23 cellular contexts compared by ENCODE assay signal in genomic region chr14:100785338-100785615, GRCh38. TPM values are rescaled to one million over a fixed set of nuclear protein-coding genes. Genes with fewer than 3 reads are reported as not detected.
"Had no signal": no experiment of that assay in that cellular context is flagged by ENCODE, and none has a peak within 500 bp of the region (broad histone marks: within the 10 kb centered on the region; RNA-seq: fewer than 3 reads in every experiment).

No MANE protein-coding gene starts in this region.

- H3K27ac ChIP-seq: Peyer's patch, RWPE1 had no signal

- H3K9me3 ChIP-seq: Peyer's patch had no signal

- H3K4me3 ChIP-seq: K562, Peyer's patch had no signal

- H3K9me3 Mint-ChIP-seq: activated B cell treated with CpG ODN at 0.5 μM for 24 hours; activated CD4-positive, alpha-beta T cell treated with anti-CD3 and anti-CD28 coated beads, Interleukin-2, amount 10 ng/mL, durations not matched to agents 24 days and 14 days; activated naive CD4-positive, alpha-beta T cell treated with anti-CD3 and anti-CD28 coated beads for 36 hours; activated T-helper 17 cell treated with anti-CD3 and anti-CD28 coated beads, Interleukin-2, amount 50 U/mL, for 72 hours had no signal

- H3K27ac Mint-ChIP-seq: activated B cell treated with CpG ODN at 0.5 μM for 24 hours; activated CD4-positive, alpha-beta T cell treated with anti-CD3 and anti-CD28 coated beads, Interleukin-2, amount 10 ng/mL, durations not matched to agents 24 days and 14 days; activated naive CD4-positive, alpha-beta T cell treated with anti-CD3 and anti-CD28 coated beads for 36 hours; activated naive CD8-positive, alpha-beta T cell; activated T-helper 17 cell treated with anti-CD3 and anti-CD28 coated beads, Interleukin-2, amount 50 U/mL, for 72 hours; T-helper 17 cell had no signal

- H3K4me3 Mint-ChIP-seq: activated B cell treated with CpG ODN at 0.5 μM for 24 hours; activated CD4-positive, alpha-beta T cell treated with anti-CD3 and anti-CD28 coated beads, Interleukin-2, amount 10 ng/mL, durations not matched to agents 24 days and 14 days; activated naive CD4-positive, alpha-beta T cell treated with anti-CD3 and anti-CD28 coated beads for 36 hours; activated naive CD8-positive, alpha-beta T cell; activated T-helper 17 cell treated with anti-CD3 and anti-CD28 coated beads, Interleukin-2, amount 50 U/mL, for 72 hours; T-helper 17 cell had no signal

- H3K36me3 ChIP-seq: Peyer's patch had no signal

- DNase-seq: activated B cell treated with CpG ODN at 0.5 μM for 24 hours; activated CD4-positive, alpha-beta T cell treated with anti-CD3 and anti-CD28 coated beads for 1 hour; activated CD4-positive, alpha-beta T cell treated with anti-CD3 and anti-CD28 coated beads, Interleukin-2, amount 10 ng/mL, durations not matched to agents 24 days and 14 days; activated CD4-positive, alpha-beta T cell treated with anti-CD3 and anti-CD28 coated beads, Interleukin-2, amount 50 U/mL, for 48 hours; activated gamma-delta T cell; activated naive CD4-positive, alpha-beta T cell treated with anti-CD3 and anti-CD28 coated beads for 36 hours; activated T-cell treated with anti-CD3 and anti-CD28 coated beads for 4 hours; activated T-cell treated with anti-CD3 and anti-CD28 coated beads, Interleukin-2, amount 50 U/mL, for 48 hours; Karpas-422; MM.1S; NCI-H1105 treated with DMSO at 0.1 percent for 48 hours; NCI-H1436 treated with DMSO at 0.1 percent for 48 hours; NCI-H2081; NCI-H446; T-helper 17 cell; T-helper 9 cell had no signal

- H3K4me1 Mint-ChIP-seq: activated B cell treated with CpG ODN at 0.5 μM for 24 hours; activated CD4-positive, alpha-beta T cell treated with anti-CD3 and anti-CD28 coated beads, Interleukin-2, amount 10 ng/mL, durations not matched to agents 24 days and 14 days; activated T-helper 17 cell treated with anti-CD3 and anti-CD28 coated beads, Interleukin-2, amount 50 U/mL, for 72 hours had no signal

- ATAC-seq: activated T-helper 17 cell treated with anti-CD3 and anti-CD28 coated beads, Interleukin-2, amount 50 U/mL, for 72 hours; K562; T-helper 17 cell had no signal

- H3K27me3 Mint-ChIP-seq: activated B cell treated with CpG ODN at 0.5 μM for 24 hours; activated CD4-positive, alpha-beta T cell treated with anti-CD3 and anti-CD28 coated beads, Interleukin-2, amount 10 ng/mL, durations not matched to agents 24 days and 14 days; activated naive CD8-positive, alpha-beta T cell had no signal

- H3K36me3 Mint-ChIP-seq: activated naive CD8-positive, alpha-beta T cell had no signal

- H3K4me1 ChIP-seq: Peyer's patch had no signal

- H3K27me3 ChIP-seq: Peyer's patch had no signal

RNA-seq across cellular contexts. Expression of gene MEG3, which starts 40.6 kb away (rescaled TPM):
- total RNA-seq: activated B cell treated with CpG ODN at 0.5 μM for 24 hours; activated CD4-positive, alpha-beta T cell treated with anti-CD3 and anti-CD28 coated beads, Interleukin-2, amount 10 ng/mL, durations not matched to agents 24 days and 14 days; activated CD8-positive, alpha-beta memory T cell treated with anti-CD3 and anti-CD28 coated beads for 36 hours; activated naive CD4-positive, alpha-beta T cell treated with anti-CD3 and anti-CD28 coated beads for 36 hours; activated T-helper 17 cell treated with anti-CD3 and anti-CD28 coated beads, Interleukin-2, amount 50 U/mL, for 72 hours; SK-MEL-5 had no signal

RNA-seq across cellular contexts. Expression of gene DLK1, which starts 58.6 kb away (rescaled TPM):
- total RNA-seq: activated B cell treated with CpG ODN at 0.5 μM for 24 hours; activated CD4-positive, alpha-beta T cell treated with anti-CD3 and anti-CD28 coated beads, Interleukin-2, amount 10 ng/mL, durations not matched to agents 24 days and 14 days; activated CD8-positive, alpha-beta memory T cell treated with anti-CD3 and anti-CD28 coated beads for 36 hours; activated naive CD4-positive, alpha-beta T cell treated with anti-CD3 and anti-CD28 coated beads for 36 hours; activated T-helper 17 cell treated with anti-CD3 and anti-CD28 coated beads, Interleukin-2, amount 50 U/mL, for 72 hours; Peyer's patch had no signal
